ENCODE assay signal across 15 cellular contexts in the genomic region with DNA sequence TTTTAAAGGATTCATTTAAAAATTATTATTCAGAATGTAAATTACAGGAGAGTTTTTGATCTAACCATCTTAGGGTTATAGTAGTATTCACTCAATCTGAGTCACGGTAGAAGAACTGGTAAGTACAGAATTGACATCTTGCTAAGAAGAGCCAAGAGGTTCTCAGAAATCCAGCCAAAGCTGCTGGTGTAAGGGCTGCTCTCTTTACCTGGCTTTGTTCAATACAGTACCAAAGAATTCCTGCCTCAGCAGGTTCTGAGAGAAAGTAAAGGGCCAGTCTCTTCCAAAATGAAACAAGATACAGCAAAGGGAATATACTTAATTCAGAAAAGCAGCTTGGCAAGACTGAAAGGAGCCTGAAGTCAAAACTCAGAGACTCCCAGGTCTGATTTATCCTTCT.
DNase-seq lines count a peak whose midpoint lies in the region; ATAC-seq and TF ChIP-seq lines count a peak whose summit lies in the region.
"Had no signal": no experiment of that assay in that cellular context is flagged by ENCODE, and none has a peak within 500 bp of the region (broad histone marks: within the 10 kb centered on the region; RNA-seq: fewer than 3 reads in every experiment).

No MANE protein-coding gene starts in this region.

- H3K9me3 ChIP-seq in left ventricle myocardium inferior (replicated peaks): peaks cover 1% of the 10 kb centered on the region
- H3K9me3 ChIP-seq in thyroid gland: no peaks in the 10 kb centered on the region

- no peaks in the 10 kb centered on the region for H3K9me3 Mint-ChIP-seq in T-helper 1 cell treated with Interleukin-12 subunit alpha and Interleukin-12 subunit beta and Interleukin-4 antibody, amounts not matched to agents 30 μg/mL and 1 μg/mL, for 36 hours
- H3K9me3 Mint-ChIP-seq: mesothelial cell of epicardium had no signal

- peaks cover 67% of the 10 kb centered on the region for H3K4me1 Mint-ChIP-seq in T-helper 1 cell treated with Interleukin-12 subunit alpha and Interleukin-12 subunit beta and Interleukin-4 antibody, amounts not matched to agents 30 μg/mL and 1 μg/mL, for 36 hours (ENCODE audit: low read depth)

- peak overlapping the region; percentile 44 for H3K4me3 Mint-ChIP-seq in T-helper 1 cell treated with Interleukin-12 subunit alpha and Interleukin-12 subunit beta and Interleukin-4 antibody, amounts not matched to agents 30 μg/mL and 1 μg/mL, for 36 hours
- H3K4me3 Mint-ChIP-seq: B cell, mesothelial cell of epicardium had no signal

- TF ChIP-seq POLR2A in thyroid gland (IDR thresholded peaks at IDR 0.05): no peak
- TF ChIP-seq POLR2A in GM18505 (IDR thresholded peaks at IDR 0.05; ENCODE audit: borderline replicate concordance, extremely low read depth, insufficient read depth, insufficient read length): no peak

- H3K4me3 ChIP-seq in left ventricle myocardium inferior: no peak overlapping the region
- no peak overlapping the region for H3K4me3 ChIP-seq in thyroid gland (replicated peaks in 1 of 3)

- no peaks in the 10 kb centered on the region for H3K36me3 ChIP-seq in left ventricle myocardium inferior
- no peaks in the 10 kb centered on the region for H3K36me3 ChIP-seq in thyroid gland

- no peaks in the 10 kb centered on the region for H3K27me3 ChIP-seq in left ventricle myocardium inferior (ENCODE audit: low read depth)
- no peaks in the 10 kb centered on the region for H3K27me3 ChIP-seq in thyroid gland

- H3K27ac ChIP-seq in left ventricle myocardium inferior (replicated peaks) (peak overlapping the region; percentile 40), thyroid gland (peak overlapping the region in 1 of 3 donors; percentile 14)
- H3K27ac ChIP-seq: VCaP had no signal

- no peak for DNase-seq in left ventricle myocardium inferior
- no peak for DNase-seq in cardiac septum (ENCODE audit: low spot score)
- peak; percentile 31 to 36 for DNase-seq in thyroid gland
- DNase-seq in activated gamma-delta T cell (lab: John Stamatoyannopoulos, UW): no peak
- DNase-seq: cortex of kidney, NCI-H1048, NCI-H69, SIG-M5 had no signal

- no peak for TF ChIP-seq CTCF in left ventricle myocardium inferior (IDR thresholded peaks at IDR 0.05; ENCODE audit: borderline replicate concordance)
- no peak for TF ChIP-seq CTCF in thyroid gland (IDR thresholded peaks at IDR 0.05)

- ATAC-seq in esophagus mucosa (peak; percentile 82), GM18505 (IDR thresholded peaks at IDR 0.05; ENCODE audit: unreplicated experiment) (no peak), GM19455 (IDR thresholded peaks at IDR 0.05; ENCODE audit: unreplicated experiment) (no peak)

- no peaks in the 10 kb centered on the region for H3K27me3 Mint-ChIP-seq in T-helper 1 cell treated with Interleukin-12 subunit alpha and Interleukin-12 subunit beta and Interleukin-4 antibody, amounts not matched to agents 30 μg/mL and 1 μg/mL, for 36 hours (ENCODE audit: low read depth)
- H3K27me3 Mint-ChIP-seq: B cell had no signal

- H3K36me3 Mint-ChIP-seq in T-helper 1 cell treated with Interleukin-12 subunit alpha and Interleukin-12 subunit beta and Interleukin-4 antibody, amounts not matched to agents 30 μg/mL and 1 μg/mL, for 36 hours (ENCODE audit: low read depth): peaks cover 10% of the 10 kb centered on the region
- H3K36me3 Mint-ChIP-seq: mesothelial cell of epicardium had no signal

- H3K27ac Mint-ChIP-seq in T-helper 1 cell treated with Interleukin-12 subunit alpha and Interleukin-12 subunit beta and Interleukin-4 antibody, amounts not matched to agents 30 μg/mL and 1 μg/mL, for 36 hours: peak overlapping the region; percentile 83
- H3K27ac Mint-ChIP-seq: B cell, mesothelial cell of epicardium had no signal

- H3K4me1 ChIP-seq in left ventricle myocardium inferior (peaks cover 60% of the 10 kb centered on the region), thyroid gland (peaks cover 19 to 23% of the 10 kb centered on the region in 2 donors)

- intact Hi-C loops in left ventricle myocardium inferior (cut with micrococcal nuclease): no loop called here
- intact Hi-C loops in cardiac septum (cut with DNase I): no loop called here
- intact Hi-C loops in thyroid gland (cut with DNase I): no loop called here

- 16 to 18% methylated on average over 1 of the region's 1 CpG for WGBS in thyroid gland, 2 donors

Comparison
In these comparisons a context has a peak if more than half of its experiments do, and no peak if none do; other contexts are left out.
1. DNase-seq: peak in thyroid gland (2 of 2); none in left ventricle myocardium inferior (single experiment), cardiac septum (single experiment) and activated gamma-delta T cell (single experiment).